Comparison of ENCODE assay signal across 21 cellular contexts in the genomic region with DNA sequence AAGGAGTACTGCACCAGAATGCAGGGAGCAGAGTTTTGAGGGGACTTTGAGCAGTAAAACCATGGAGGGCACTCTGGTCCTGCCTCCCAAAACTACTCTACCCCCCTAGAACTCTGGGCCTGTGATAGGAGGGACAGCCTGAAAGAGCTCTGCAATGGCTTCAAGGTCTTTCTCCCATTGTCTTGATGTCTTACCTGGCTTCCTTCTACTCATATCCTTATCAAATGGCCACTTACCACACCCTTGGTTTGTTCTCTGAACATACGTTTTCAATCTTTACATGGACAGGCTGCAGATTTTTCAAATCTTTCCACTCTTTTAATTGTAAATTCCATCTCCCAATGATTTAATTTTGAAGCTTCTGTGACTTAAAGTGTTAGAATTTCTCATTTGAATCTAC. TPM values are rescaled to one million over a fixed set of nuclear protein-coding genes. Genes with fewer than 3 reads are reported as not detected.
DNase-seq lines count a peak whose midpoint lies in the region; ATAC-seq, FAIRE-seq and TF ChIP-seq lines count a peak whose summit lies in the region.
"Had no signal": no experiment of that assay in that cellular context is flagged by ENCODE, and none has a peak within 500 bp of the region (broad histone marks: within the 10 kb centered on the region; RNA-seq: fewer than 3 reads in every experiment).

No MANE protein-coding gene starts in this region.

- H3K4me3 Mint-ChIP-seq in CD4-positive, alpha-beta T cell: no peak overlapping the region
- H3K4me3 Mint-ChIP-seq in effector memory CD8-positive, alpha-beta T cell: no peak overlapping the region
- no peak overlapping the region for H3K4me3 Mint-ChIP-seq in activated naive CD4-positive, alpha-beta T cell treated with anti-CD3 and anti-CD28 coated beads, Interleukin-2, amount 10 ng/mL, durations not matched to agents 7 days and 5 days
- H3K4me3 Mint-ChIP-seq: B cell; CD4-positive, alpha-beta memory T cell; CD8-positive, alpha-beta memory T cell had no signal

- no peaks in the 10 kb centered on the region for H3K9me3 Mint-ChIP-seq in CD4-positive, alpha-beta T cell
- no peaks in the 10 kb centered on the region for H3K9me3 Mint-ChIP-seq in effector memory CD8-positive, alpha-beta T cell
- no peaks in the 10 kb centered on the region for H3K9me3 Mint-ChIP-seq in activated naive CD4-positive, alpha-beta T cell treated with anti-CD3 and anti-CD28 coated beads, Interleukin-2, amount 10 ng/mL, durations not matched to agents 7 days and 5 days
- H3K9me3 Mint-ChIP-seq: CD8-positive, alpha-beta memory T cell had no signal

- H3K27ac ChIP-seq in CD4-positive, alpha-beta T cell (ENCODE audit: low read depth, low read length): no peak overlapping the region
- no peak overlapping the region for H3K27ac ChIP-seq in small intestine (ENCODE audit: low read depth in 1 of 2, low read length in 1 of 2)
- H3K27ac ChIP-seq: 22Rv1; A549; BLaER1 treated with 17β-estradiol and CSF1 and Interleukin-3, amounts not matched to agents 10 nM and 100 nM; C4-2B had no signal

- H3K4me1 ChIP-seq in mucosa of descending colon (ENCODE audit: low read depth): peaks cover 17% of the 10 kb centered on the region
- H3K4me1 ChIP-seq in small intestine (ENCODE audit: control insufficient read depth in 2 of 2, insufficient read depth in 1 of 2, low read depth in 1 of 2, low read length in 1 of 2): peaks cover 0 to 4% of the 10 kb centered on the region in 2 donors
- H3K4me1 ChIP-seq: BLaER1 treated with 17β-estradiol and CSF1 and Interleukin-3, amounts not matched to agents 10 nM and 100 nM; Caco-2 had no signal

- H3K4me3 ChIP-seq in mucosa of descending colon: no peak overlapping the region
- H3K4me3 ChIP-seq in small intestine (ENCODE audit: low read depth in 1 of 2, low read length in 2 of 2): no peak overlapping the region
- H3K4me3 ChIP-seq: A549; BLaER1 treated with 17β-estradiol and CSF1 and Interleukin-3, amounts not matched to agents 10 nM and 100 nM had no signal

- H3K36me3 ChIP-seq in mucosa of descending colon (ENCODE audit: low read depth) (no peaks in the 10 kb centered on the region), small intestine (ENCODE audit: control insufficient read depth in 2 of 2, insufficient read depth in 2 of 2, low read length in 2 of 2) (no peaks in the 10 kb centered on the region)

- ATAC-seq in CD4-positive, alpha-beta T cell (ENCODE audit: poor library complexity): no peak
- ATAC-seq in effector memory CD8-positive, alpha-beta T cell (replicated peaks): no peak
- ATAC-seq in mucosa of descending colon: peak; percentile 54
- ATAC-seq: A549 had no signal

- WGBS in small intestine, 3 donors: 10 to 62% (median 48%) methylated on average over 1 of the region's 1 CpG

- H3K27me3 ChIP-seq in CD4-positive, alpha-beta T cell (ENCODE audit: control insufficient read depth, insufficient read depth, low read length): no peaks in the 10 kb centered on the region
- no peaks in the 10 kb centered on the region for H3K27me3 ChIP-seq in small intestine (ENCODE audit: control insufficient read depth in 2 of 2, insufficient read depth in 2 of 2, low read length in 2 of 2)
- H3K27me3 ChIP-seq: BLaER1 treated with 17β-estradiol and CSF1 and Interleukin-3, amounts not matched to agents 10 nM and 100 nM had no signal

- intact Hi-C loops in CD4-positive, alpha-beta T cell (cut with DNase I, micrococcal nuclease): no loop called here
- intact Hi-C loops in mucosa of descending colon (cut with DNase I, micrococcal nuclease): no loop called here

- peaks cover 45% of the 10 kb centered on the region for H3K36me3 Mint-ChIP-seq in CD4-positive, alpha-beta T cell (ENCODE audit: low read depth)
- peaks cover 25% of the 10 kb centered on the region for H3K36me3 Mint-ChIP-seq in effector memory CD8-positive, alpha-beta T cell (ENCODE audit: insufficient read depth)
- peaks cover 32% of the 10 kb centered on the region for H3K36me3 Mint-ChIP-seq in activated naive CD4-positive, alpha-beta T cell treated with anti-CD3 and anti-CD28 coated beads, Interleukin-2, amount 10 ng/mL, durations not matched to agents 7 days and 5 days

- TF ChIP-seq CTCF in CD4-positive, alpha-beta T cell (IDR thresholded peaks at IDR 0.05): no peak
- TF ChIP-seq CTCF in mucosa of descending colon (IDR thresholded peaks at IDR 0.05): no peak

- H3K4me1 Mint-ChIP-seq in CD4-positive, alpha-beta T cell (ENCODE audit: low read depth): peaks cover 55% of the 10 kb centered on the region
- H3K4me1 Mint-ChIP-seq in effector memory CD8-positive, alpha-beta T cell (ENCODE audit: low read depth in 2 of 2): peaks cover 16 to 36% of the 10 kb centered on the region in 2 donors
- H3K4me1 Mint-ChIP-seq in activated naive CD4-positive, alpha-beta T cell treated with anti-CD3 and anti-CD28 coated beads, Interleukin-2, amount 10 ng/mL, durations not matched to agents 7 days and 5 days: peaks cover 4% of the 10 kb centered on the region

- CTCF ChIA-PET in CD4-positive, alpha-beta T cell (lab: Charles Lee): no interaction called here
- CTCF ChIA-PET in activated naive CD4-positive, alpha-beta T cell treated with anti-CD3 and anti-CD28 coated beads, Interleukin-2, amount 10 ng/mL, durations not matched to agents 7 days and 5 days (lab: Charles Lee): interaction anchor here (0.7 to 1.2 kb wide), 3 partner anchors 34 to 500 kb away, joined by 3 to 4 read pairs (median 4); partner anchors contain the start of gene PHLPP1

- no peak for DNase-seq in CD4-positive, alpha-beta T cell
- DNase-seq in effector memory CD8-positive, alpha-beta T cell: no peak
- DNase-seq in mucosa of descending colon (no peak), small intestine (peak; percentile 13), NCI-H2081 (lab: John Stamatoyannopoulos, UW) (no peak), amygdala (lab: John Stamatoyannopoulos, UW) (no peak)
- DNase-seq in activated naive CD4-positive, alpha-beta T cell treated with anti-CD3 and anti-CD28 coated beads, Interleukin-2, amount 10 ng/mL, durations not matched to agents 7 days and 5 days: no peak
- DNase-seq: AML-193; Caco-2; Calu3; CD4-positive, alpha-beta memory T cell; CD8-positive, alpha-beta memory T cell; DMS79 treated with DMSO at 0.1 percent for 48 hours; GF-D8 had no signal

- no peaks in the 10 kb centered on the region for H3K9me3 ChIP-seq in CD4-positive, alpha-beta T cell (ENCODE audit: control insufficient read depth, low read length)
- H3K9me3 ChIP-seq in mucosa of descending colon (no peaks in the 10 kb centered on the region), small intestine (ENCODE audit: control insufficient read depth, low read depth) (no peaks in the 10 kb centered on the region)
- H3K9me3 ChIP-seq: Caco-2 had no signal

- H3K27ac Mint-ChIP-seq in CD4-positive, alpha-beta T cell: peak overlapping the region; percentile 3
- H3K27ac Mint-ChIP-seq in effector memory CD8-positive, alpha-beta T cell: peak overlapping the region; percentile 14 to 60
- H3K27ac Mint-ChIP-seq in activated naive CD4-positive, alpha-beta T cell treated with anti-CD3 and anti-CD28 coated beads, Interleukin-2, amount 10 ng/mL, durations not matched to agents 7 days and 5 days: no peak overlapping the region
- H3K27ac Mint-ChIP-seq: B cell; CD4-positive, alpha-beta memory T cell had no signal

- H3K27me3 Mint-ChIP-seq in CD4-positive, alpha-beta T cell: no peaks in the 10 kb centered on the region
- no peaks in the 10 kb centered on the region for H3K27me3 Mint-ChIP-seq in effector memory CD8-positive, alpha-beta T cell
- no peaks in the 10 kb centered on the region for H3K27me3 Mint-ChIP-seq in activated naive CD4-positive, alpha-beta T cell treated with anti-CD3 and anti-CD28 coated beads, Interleukin-2, amount 10 ng/mL, durations not matched to agents 7 days and 5 days
- H3K27me3 Mint-ChIP-seq: B cell; CD4-positive, alpha-beta memory T cell; CD8-positive, alpha-beta memory T cell had no signal

- FAIRE-seq in small intestine (lab: Jason Lieb, UNC): no peak
- FAIRE-seq: A549, G401.6, GM12891 had no signal

- POLR2A ChIA-PET in CD4-positive, alpha-beta T cell (lab: Charles Lee): no interaction called here

RNA-seq across cellular contexts. Expression of gene RELCH, which starts 27.7 kb away (rescaled TPM):
- total RNA-seq in CD4-positive, alpha-beta T cell: 10 to 100 TPM; 39.6 to 44.3 TPM
- total RNA-seq in mucosa of descending colon: 10 to 100 TPM; 39.0 to 60.2 (median 51.2) TPM
- 10 to 100 TPM in 2 of 3 donors, 1 to 10 TPM in 1; 8.6 to 11.3 (median 11.0) TPM for polyA plus RNA-seq in small intestine

RNA-seq across cellular contexts. Expression of gene PIGN, which starts 27.9 kb away (rescaled TPM):
- 10 to 100 TPM in 1 of 2 experiments, 1 to 10 TPM in 1; 9.6 to 11.7 TPM for total RNA-seq in CD4-positive, alpha-beta T cell
- 10 to 100 TPM; 29.5 to 40.4 (median 36.3) TPM for total RNA-seq in mucosa of descending colon
- polyA plus RNA-seq in small intestine: 1 to 10 TPM; 2.2 to 9.0 (median 2.5) TPM
